14 cellular contexts compared by ENCODE assay signal in genomic region chr1:167060141-167061072, GRCh38. TPM values are rescaled to one million over a fixed set of nuclear protein-coding genes. Genes with fewer than 3 reads are reported as not detected.
DNase-seq lines count a peak whose midpoint lies in the region; ATAC-seq, FAIRE-seq and TF ChIP-seq lines count a peak whose summit lies in the region.
"Had no signal": no experiment of that assay in that cellular context is flagged by ENCODE, and none has a peak within 500 bp of the region (broad histone marks: within the 10 kb centered on the region; RNA-seq: fewer than 3 reads in every experiment).

No MANE protein-coding gene starts in this region.

- intact Hi-C loops in activated T-helper 1 cell treated with anti-CD3 and anti-CD28 coated beads, Interleukin-12 subunit alpha, Interleukin-12 subunit beta, Interleukin-2, Interleukin-4 antibody, amounts not matched to agents 30 ng/mL and 10 ng/mL and 1 ng/mL, durations not matched to agents 14 hours and 24 hours and 36 hours (cut with micrococcal nuclease): no loop called here

- no peaks in the 10 kb centered on the region for H3K36me3 ChIP-seq in kidney epithelial cell (ENCODE audit: control insufficient read depth, insufficient read depth, low read length)
- H3K36me3 ChIP-seq: heart right ventricle had no signal

- DNase-seq in D721Med (ENCODE audit: insufficient read length, low spot score) (peak; percentile 1), HT-29 (ENCODE audit: low spot score) (peak; percentile 25), kidney epithelial cell (ENCODE audit: low read depth) (no peak), UCSD-AML1 (lab: John Stamatoyannopoulos, UW; ENCODE audit: unreplicated experiment) (no peak)
- no peak for DNase-seq in activated T-helper 1 cell treated with anti-CD3 and anti-CD28 coated beads, Interleukin-12 subunit alpha, Interleukin-12 subunit beta, Interleukin-2, Interleukin-4 antibody, amounts not matched to agents 30 ng/mL and 10 ng/mL and 1 ng/mL, durations not matched to agents 14 hours and 24 hours and 36 hours (ENCODE audit: low spot score)
- DNase-seq: GOT3, heart right ventricle, midbrain, NCI-H1092 had no signal

- no peak overlapping the region for H3K4me3 ChIP-seq in kidney epithelial cell (ENCODE audit: low read depth, low read length)
- H3K4me3 ChIP-seq: heart right ventricle, skin epidermis had no signal

- H3K27me3 Mint-ChIP-seq in activated T-helper 1 cell treated with anti-CD3 and anti-CD28 coated beads, Interleukin-12 subunit alpha, Interleukin-12 subunit beta, Interleukin-2, Interleukin-4 antibody, amounts not matched to agents 30 ng/mL and 10 ng/mL and 1 ng/mL, durations not matched to agents 14 hours and 24 hours and 36 hours (ENCODE audit: insufficient read depth): no peaks in the 10 kb centered on the region

- no peaks in the 10 kb centered on the region for H3K9me3 Mint-ChIP-seq in activated T-helper 1 cell treated with anti-CD3 and anti-CD28 coated beads, Interleukin-12 subunit alpha, Interleukin-12 subunit beta, Interleukin-2, Interleukin-4 antibody, amounts not matched to agents 30 ng/mL and 10 ng/mL and 1 ng/mL, durations not matched to agents 14 hours and 24 hours and 36 hours

- TF ChIP-seq CTCF in D721Med (IDR thresholded peaks at IDR 0.05; ENCODE audit: insufficient read depth, missing control alignments) (no peak), kidney epithelial cell (IDR thresholded peaks at IDR 0.05; ENCODE audit: insufficient read depth, low read length, poor library complexity, severe bottlenecking) (peak; percentile 17)

- FAIRE-seq in D721Med (lab: Jason Lieb, UNC): no peak

- peaks cover 8% of the 10 kb centered on the region for H3K4me1 Mint-ChIP-seq in activated T-helper 1 cell treated with anti-CD3 and anti-CD28 coated beads, Interleukin-12 subunit alpha, Interleukin-12 subunit beta, Interleukin-2, Interleukin-4 antibody, amounts not matched to agents 30 ng/mL and 10 ng/mL and 1 ng/mL, durations not matched to agents 14 hours and 24 hours and 36 hours (ENCODE audit: low read depth)

- H3K27ac Mint-ChIP-seq in activated T-helper 1 cell treated with anti-CD3 and anti-CD28 coated beads, Interleukin-12 subunit alpha, Interleukin-12 subunit beta, Interleukin-2, Interleukin-4 antibody, amounts not matched to agents 30 ng/mL and 10 ng/mL and 1 ng/mL, durations not matched to agents 14 hours and 24 hours and 36 hours: peak overlapping the region; percentile 10

- ATAC-seq in GM21619 (IDR thresholded peaks at IDR 0.05; ENCODE audit: unreplicated experiment): no peak
- ATAC-seq in HG03342 (IDR thresholded peaks at IDR 0.05; ENCODE audit: unreplicated experiment): no peak
- ATAC-seq in GM18498 (IDR thresholded peaks at IDR 0.05; ENCODE audit: unreplicated experiment): no peak

- no peaks in the 10 kb centered on the region for H3K27me3 ChIP-seq in kidney epithelial cell (ENCODE audit: control insufficient read depth, insufficient read depth, low read length)

- no peaks in the 10 kb centered on the region for H3K36me3 Mint-ChIP-seq in activated T-helper 1 cell treated with anti-CD3 and anti-CD28 coated beads, Interleukin-12 subunit alpha, Interleukin-12 subunit beta, Interleukin-2, Interleukin-4 antibody, amounts not matched to agents 30 ng/mL and 10 ng/mL and 1 ng/mL, durations not matched to agents 14 hours and 24 hours and 36 hours (ENCODE audit: low read depth)

- no peak overlapping the region for H3K4me3 Mint-ChIP-seq in activated T-helper 1 cell treated with anti-CD3 and anti-CD28 coated beads, Interleukin-12 subunit alpha, Interleukin-12 subunit beta, Interleukin-2, Interleukin-4 antibody, amounts not matched to agents 30 ng/mL and 10 ng/mL and 1 ng/mL, durations not matched to agents 14 hours and 24 hours and 36 hours

RNA-seq across cellular contexts. Expression of gene GPA33, which starts 29.8 kb away (rescaled TPM):
- total RNA-seq in HT-29 (2014; rRNA removed; shearing (Covaris generic)): 2.9 and 3.1 TPM in 2 replicates
- 0.07 and 0.08 TPM in 2 replicates for total RNA-seq in activated T-helper 1 cell treated with anti-CD3 and anti-CD28 coated beads, Interleukin-12 subunit alpha, Interleukin-12 subunit beta, Interleukin-2, Interleukin-4 antibody, amounts not matched to agents 30 ng/mL and 10 ng/mL and 1 ng/mL, durations not matched to agents 14 hours and 24 hours and 36 hours
- not detected in 2 replicates for total RNA-seq in kidney epithelial cell
- total RNA-seq: dermis microvascular lymphatic vessel endothelial cell had no signal

RNA-seq across cellular contexts. Expression of gene STYXL2, which starts 33.5 kb away (rescaled TPM):
- not detected in 2 replicates for total RNA-seq in HT-29 (2014; rRNA removed; shearing (Covaris generic))
- total RNA-seq in activated T-helper 1 cell treated with anti-CD3 and anti-CD28 coated beads, Interleukin-12 subunit alpha, Interleukin-12 subunit beta, Interleukin-2, Interleukin-4 antibody, amounts not matched to agents 30 ng/mL and 10 ng/mL and 1 ng/mL, durations not matched to agents 14 hours and 24 hours and 36 hours: not detected in 2 replicates
- not detected in 2 replicates for total RNA-seq in kidney epithelial cell
- total RNA-seq: dermis microvascular lymphatic vessel endothelial cell had no signal

Comparison
In these comparisons a context has a peak if more than half of its experiments do, and no peak if none do; other contexts are left out.
1. DNase-seq: peak in D721Med (single experiment) and HT-29 (single experiment); none in activated T-helper 1 cell treated with anti-CD3 and anti-CD28 coated beads, Interleukin-12 subunit alpha, Interleukin-12 subunit beta, Interleukin-2, Interleukin-4 antibody, amounts not matched to agents 30 ng/mL and 10 ng/mL and 1 ng/mL, durations not matched to agents 14 hours and 24 hours and 36 hours (single experiment), kidney epithelial cell (single experiment) and UCSD-AML1 (single experiment).